ENCODE assay signal across 8 cellular contexts in the genomic region with DNA sequence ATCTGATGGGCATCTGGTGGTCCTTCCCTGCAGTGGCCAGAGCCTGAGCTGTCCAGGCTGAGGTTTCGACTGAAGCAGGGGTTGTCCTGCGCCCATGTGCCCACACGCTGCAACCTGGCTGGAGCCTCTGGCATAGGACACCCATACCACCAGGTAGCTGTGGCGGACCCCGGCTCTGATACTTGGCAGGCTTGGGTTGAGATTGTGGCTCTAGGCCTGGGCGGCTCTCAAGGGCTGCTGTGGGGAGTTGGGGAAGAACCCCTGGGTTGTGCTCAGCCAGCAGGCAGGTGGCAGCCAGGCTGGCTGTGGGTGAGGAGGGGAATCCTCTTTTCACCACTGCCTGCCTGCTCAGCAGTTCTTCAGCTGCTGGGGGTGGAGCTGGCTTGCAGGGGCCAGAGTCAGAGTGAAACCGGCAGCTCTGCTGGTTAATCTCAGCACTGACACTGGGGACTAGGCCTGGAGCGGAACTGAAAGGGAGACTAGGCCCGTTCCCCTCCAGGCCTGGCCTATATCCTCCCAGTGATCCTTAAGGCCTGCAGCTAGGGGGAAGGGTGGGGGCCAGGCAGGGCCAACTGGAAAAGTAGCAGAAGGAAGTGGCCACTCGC. TPM values are rescaled to one million over a fixed set of nuclear protein-coding genes. Genes with fewer than 3 reads are reported as not detected.
DNase-seq lines count a peak whose midpoint lies in the region; ATAC-seq and TF ChIP-seq lines count a peak whose summit lies in the region.

No MANE protein-coding gene starts in this region.

- no peaks in the 10 kb centered on the region for H3K36me3 Mint-ChIP-seq in glutamatergic neuron (ENCODE audit: unreplicated experiment)

- ATAC-seq in HG02884 (IDR thresholded peaks at IDR 0.05; ENCODE audit: unreplicated experiment): peak; percentile 86

- CTCF ChIA-PET in RWPE1 (lab: Yijun Ruan, JAX): interaction anchor here (0.6 to 2.4 kb wide), 4 partner anchors 9 to 614 kb away, joined by 3 to 8 read pairs (median 4); no protein-coding TSS in a partner anchor

- H3K4me1 Mint-ChIP-seq in glutamatergic neuron (ENCODE audit: low read depth, unreplicated experiment): peaks cover 24% of the 10 kb centered on the region

- peak overlapping the region; percentile 75 for H3K27ac ChIP-seq in RWPE1

- peaks cover 21% of the 10 kb centered on the region for H3K27me3 Mint-ChIP-seq in glutamatergic neuron (ENCODE audit: unreplicated experiment)

- no peak for TF ChIP-seq CTCF in RWPE1 (conservative IDR thresholded peaks at IDR 0.05; ENCODE audit: low read depth)
- TF ChIP-seq CTCF in glutamatergic neuron (IDR thresholded peaks at IDR 0.05; ENCODE audit: partially characterized antibody, unreplicated experiment): no peak

- H3K4me3 Mint-ChIP-seq in glutamatergic neuron (ENCODE audit: unreplicated experiment): no peak overlapping the region

- TF ChIP-seq POLR2A in GM18526 (IDR thresholded peaks at IDR 0.05; ENCODE audit: extremely low read depth, insufficient read length): peak; percentile 20

- POLR2A ChIA-PET in RWPE1 (lab: Yijun Ruan, JAX; ENCODE audit: low non-redundant PET): interaction anchor here (0.7 kb wide), 1 partner anchor 18 kb away, joined by 3 read pairs; no protein-coding TSS in a partner anchor

- DNase-seq in RWPE1 (ENCODE audit: low spot score): no peak
- peak; percentile 90 for DNase-seq in activated naive CD4-positive, alpha-beta T cell treated with Interleukin-2 at 50 U/mL for 16 hours
- DNase-seq in hippocampal formation (lab: John Stamatoyannopoulos, UW): peak; percentile 32 to 50
- peak; percentile 51 to 82 (median 68) for DNase-seq in stimulated activated CD4-positive, alpha-beta T cell treated with anti-CD3 and anti-CD28 coated beads, Interleukin-1b, Interleukin-23, amount 100 ng/mL, for 24 hours (ENCODE audit: low read depth in 4 of 4, low spot score in 1 of 4)
- no peak for DNase-seq in glutamatergic neuron
- DNase-seq in SW480 (ENCODE audit: low spot score): no peak

- H3K27ac Mint-ChIP-seq in glutamatergic neuron (ENCODE audit: unreplicated experiment): no peak overlapping the region

- peaks cover 11% of the 10 kb centered on the region for H3K9me3 Mint-ChIP-seq in glutamatergic neuron (ENCODE audit: unreplicated experiment)

RNA-seq across cellular contexts. Expression of a gene that starts 39.1 kb away (rescaled TPM):
- total RNA-seq in glutamatergic neuron (ENCODE audit: unreplicated experiment): 18.1 TPM

Comparison
In these comparisons a context has a peak if more than half of its experiments do, and no peak if none do; other contexts are left out.
1. DNase-seq: peak in activated naive CD4-positive, alpha-beta T cell treated with Interleukin-2 at 50 U/mL for 16 hours (single experiment), hippocampal formation (2 of 2) and stimulated activated CD4-positive, alpha-beta T cell treated with anti-CD3 and anti-CD28 coated beads, Interleukin-1b, Interleukin-23, amount 100 ng/mL, for 24 hours (4 of 4); none in RWPE1 (single experiment), glutamatergic neuron (single experiment) and SW480 (single experiment).